In the genomic region with DNA sequence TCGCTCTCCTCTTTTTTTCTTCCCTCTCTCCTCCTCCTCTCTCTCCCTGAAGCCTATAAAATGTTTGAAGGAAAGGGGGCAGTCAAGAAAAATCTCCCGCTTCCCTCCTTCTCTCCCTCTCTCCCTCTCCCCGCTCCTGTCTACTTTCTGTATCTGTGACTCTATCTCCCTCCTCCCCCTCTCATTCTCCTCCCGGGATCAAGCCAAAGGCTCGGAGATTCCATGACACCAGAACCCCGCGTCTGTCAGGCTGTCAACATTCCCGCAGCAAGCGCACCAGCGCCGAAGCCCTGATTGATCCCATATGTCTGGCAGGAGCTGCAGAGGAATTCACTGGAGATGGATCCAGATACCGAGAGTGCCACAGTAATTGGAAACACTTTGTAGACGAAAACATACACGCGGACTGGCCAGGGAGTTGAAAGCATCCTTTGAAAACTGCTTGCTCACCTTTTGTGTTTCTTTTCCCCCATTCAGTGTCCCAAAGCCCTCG, we compare ENCODE assay signal across 1 cellular context.
TF ChIP-seq lines count a peak whose summit lies in the region.

No MANE protein-coding gene starts in this region.

TF ChIP-seq in WTC11, 78 proteins besides CTCF, POLR2A, EP300 and RAD21 (continued from another document):
- TF ChIP-seq, protein P1, sequence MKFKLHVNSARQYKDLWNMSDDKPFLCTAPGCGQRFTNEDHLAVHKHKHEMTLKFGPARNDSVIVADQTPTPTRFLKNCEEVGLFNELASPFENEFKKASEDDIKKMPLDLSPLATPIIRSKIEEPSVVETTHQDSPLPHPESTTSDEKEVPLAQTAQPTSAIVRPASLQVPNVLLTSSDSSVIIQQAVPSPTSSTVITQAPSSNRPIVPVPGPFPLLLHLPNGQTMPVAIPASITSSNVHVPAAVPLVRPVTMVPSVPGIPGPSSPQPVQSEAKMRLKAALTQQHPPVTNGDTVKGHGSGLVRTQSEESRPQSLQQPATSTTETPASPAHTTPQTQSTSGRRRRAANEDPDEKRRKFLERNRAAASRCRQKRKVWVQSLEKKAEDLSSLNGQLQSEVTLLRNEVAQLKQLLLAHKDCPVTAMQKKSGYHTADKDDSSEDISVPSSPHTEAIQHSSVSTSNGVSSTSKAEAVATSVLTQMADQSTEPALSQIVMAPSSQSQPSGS (CRISPR knock-in tag; IDR thresholded peaks at IDR 0.05; ENCODE audit: borderline replicate concordance, low read depth): no peak
- TF ChIP-seq, protein P2, sequence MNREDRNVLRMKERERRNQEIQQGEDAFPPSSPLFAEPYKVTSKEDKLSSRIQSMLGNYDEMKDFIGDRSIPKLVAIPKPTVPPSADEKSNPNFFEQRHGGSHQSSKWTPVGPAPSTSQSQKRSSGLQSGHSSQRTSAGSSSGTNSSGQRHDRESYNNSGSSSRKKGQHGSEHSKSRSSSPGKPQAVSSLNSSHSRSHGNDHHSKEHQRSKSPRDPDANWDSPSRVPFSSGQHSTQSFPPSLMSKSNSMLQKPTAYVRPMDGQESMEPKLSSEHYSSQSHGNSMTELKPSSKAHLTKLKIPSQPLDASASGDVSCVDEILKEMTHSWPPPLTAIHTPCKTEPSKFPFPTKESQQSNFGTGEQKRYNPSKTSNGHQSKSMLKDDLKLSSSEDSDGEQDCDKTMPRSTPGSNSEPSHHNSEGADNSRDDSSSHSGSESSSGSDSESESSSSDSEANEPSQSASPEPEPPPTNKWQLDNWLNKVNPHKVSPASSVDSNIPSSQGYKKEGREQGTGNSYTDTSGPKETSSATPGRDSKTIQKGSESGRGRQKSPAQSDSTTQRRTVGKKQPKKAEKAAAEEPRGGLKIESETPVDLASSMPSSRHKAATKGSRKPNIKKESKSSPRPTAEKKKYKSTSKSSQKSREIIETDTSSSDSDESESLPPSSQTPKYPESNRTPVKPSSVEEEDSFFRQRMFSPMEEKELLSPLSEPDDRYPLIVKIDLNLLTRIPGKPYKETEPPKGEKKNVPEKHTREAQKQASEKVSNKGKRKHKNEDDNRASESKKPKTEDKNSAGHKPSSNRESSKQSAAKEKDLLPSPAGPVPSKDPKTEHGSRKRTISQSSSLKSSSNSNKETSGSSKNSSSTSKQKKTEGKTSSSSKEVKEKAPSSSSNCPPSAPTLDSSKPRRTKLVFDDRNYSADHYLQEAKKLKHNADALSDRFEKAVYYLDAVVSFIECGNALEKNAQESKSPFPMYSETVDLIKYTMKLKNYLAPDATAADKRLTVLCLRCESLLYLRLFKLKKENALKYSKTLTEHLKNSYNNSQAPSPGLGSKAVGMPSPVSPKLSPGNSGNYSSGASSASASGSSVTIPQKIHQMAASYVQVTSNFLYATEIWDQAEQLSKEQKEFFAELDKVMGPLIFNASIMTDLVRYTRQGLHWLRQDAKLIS (CRISPR knock-in tag; IDR thresholded peaks at IDR 0.05; ENCODE audit: borderline replicate concordance): no peak
- no peak for TF ChIP-seq ZNF671 (CRISPR knock-in tag; IDR thresholded peaks at IDR 0.05)
- no peak for TF ChIP-seq ELF4 (CRISPR knock-in tag; IDR thresholded peaks at IDR 0.05; ENCODE audit: low read depth)
- no peak for TF ChIP-seq ZNF219 (CRISPR knock-in tag; IDR thresholded peaks at IDR 0.05; ENCODE audit: borderline replicate concordance)
- no peak for TF ChIP-seq ESRRA (CRISPR knock-in tag; IDR thresholded peaks at IDR 0.05; ENCODE audit: borderline replicate concordance)
- no peak for TF ChIP-seq EMX1 (CRISPR knock-in tag; IDR thresholded peaks at IDR 0.05)
- TF ChIP-seq, protein P3, sequence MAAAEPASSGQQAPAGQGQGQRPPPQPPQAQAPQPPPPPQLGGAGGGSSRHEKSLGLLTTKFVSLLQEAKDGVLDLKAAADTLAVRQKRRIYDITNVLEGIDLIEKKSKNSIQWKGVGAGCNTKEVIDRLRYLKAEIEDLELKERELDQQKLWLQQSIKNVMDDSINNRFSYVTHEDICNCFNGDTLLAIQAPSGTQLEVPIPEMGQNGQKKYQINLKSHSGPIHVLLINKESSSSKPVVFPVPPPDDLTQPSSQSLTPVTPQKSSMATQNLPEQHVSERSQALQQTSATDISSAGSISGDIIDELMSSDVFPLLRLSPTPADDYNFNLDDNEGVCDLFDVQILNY (CRISPR knock-in tag; IDR thresholded peaks at IDR 0.05): no peak
- no peak for TF ChIP-seq NFYB (CRISPR knock-in tag; conservative IDR thresholded peaks at IDR 0.05; ENCODE audit: low read depth)
- TF ChIP-seq ZNF263 (CRISPR knock-in tag; IDR thresholded peaks at IDR 0.05; ENCODE audit: low read depth): no peak
- TF ChIP-seq, protein P4, sequence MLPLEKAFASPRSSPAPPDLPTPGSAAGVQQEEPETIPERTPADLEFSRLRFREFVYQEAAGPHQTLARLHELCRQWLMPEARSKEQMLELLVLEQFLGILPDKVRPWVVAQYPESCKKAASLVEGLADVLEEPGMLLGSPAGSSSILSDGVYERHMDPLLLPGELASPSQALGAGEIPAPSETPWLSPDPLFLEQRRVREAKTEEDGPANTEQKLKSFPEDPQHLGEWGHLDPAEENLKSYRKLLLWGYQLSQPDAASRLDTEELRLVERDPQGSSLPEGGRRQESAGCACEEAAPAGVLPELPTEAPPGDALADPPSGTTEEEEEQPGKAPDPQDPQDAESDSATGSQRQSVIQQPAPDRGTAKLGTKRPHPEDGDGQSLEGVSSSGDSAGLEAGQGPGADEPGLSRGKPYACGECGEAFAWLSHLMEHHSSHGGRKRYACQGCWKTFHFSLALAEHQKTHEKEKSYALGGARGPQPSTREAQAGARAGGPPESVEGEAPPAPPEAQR (CRISPR knock-in tag; IDR thresholded peaks at IDR 0.05): no peak
- TF ChIP-seq, protein P5, sequence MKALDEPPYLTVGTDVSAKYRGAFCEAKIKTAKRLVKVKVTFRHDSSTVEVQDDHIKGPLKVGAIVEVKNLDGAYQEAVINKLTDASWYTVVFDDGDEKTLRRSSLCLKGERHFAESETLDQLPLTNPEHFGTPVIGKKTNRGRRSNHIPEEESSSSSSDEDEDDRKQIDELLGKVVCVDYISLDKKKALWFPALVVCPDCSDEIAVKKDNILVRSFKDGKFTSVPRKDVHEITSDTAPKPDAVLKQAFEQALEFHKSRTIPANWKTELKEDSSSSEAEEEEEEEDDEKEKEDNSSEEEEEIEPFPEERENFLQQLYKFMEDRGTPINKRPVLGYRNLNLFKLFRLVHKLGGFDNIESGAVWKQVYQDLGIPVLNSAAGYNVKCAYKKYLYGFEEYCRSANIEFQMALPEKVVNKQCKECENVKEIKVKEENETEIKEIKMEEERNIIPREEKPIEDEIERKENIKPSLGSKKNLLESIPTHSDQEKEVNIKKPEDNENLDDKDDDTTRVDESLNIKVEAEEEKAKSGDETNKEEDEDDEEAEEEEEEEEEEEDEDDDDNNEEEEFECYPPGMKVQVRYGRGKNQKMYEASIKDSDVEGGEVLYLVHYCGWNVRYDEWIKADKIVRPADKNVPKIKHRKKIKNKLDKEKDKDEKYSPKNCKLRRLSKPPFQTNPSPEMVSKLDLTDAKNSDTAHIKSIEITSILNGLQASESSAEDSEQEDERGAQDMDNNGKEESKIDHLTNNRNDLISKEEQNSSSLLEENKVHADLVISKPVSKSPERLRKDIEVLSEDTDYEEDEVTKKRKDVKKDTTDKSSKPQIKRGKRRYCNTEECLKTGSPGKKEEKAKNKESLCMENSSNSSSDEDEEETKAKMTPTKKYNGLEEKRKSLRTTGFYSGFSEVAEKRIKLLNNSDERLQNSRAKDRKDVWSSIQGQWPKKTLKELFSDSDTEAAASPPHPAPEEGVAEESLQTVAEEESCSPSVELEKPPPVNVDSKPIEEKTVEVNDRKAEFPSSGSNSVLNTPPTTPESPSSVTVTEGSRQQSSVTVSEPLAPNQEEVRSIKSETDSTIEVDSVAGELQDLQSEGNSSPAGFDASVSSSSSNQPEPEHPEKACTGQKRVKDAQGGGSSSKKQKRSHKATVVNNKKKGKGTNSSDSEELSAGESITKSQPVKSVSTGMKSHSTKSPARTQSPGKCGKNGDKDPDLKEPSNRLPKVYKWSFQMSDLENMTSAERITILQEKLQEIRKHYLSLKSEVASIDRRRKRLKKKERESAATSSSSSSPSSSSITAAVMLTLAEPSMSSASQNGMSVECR (CRISPR knock-in tag; IDR thresholded peaks at IDR 0.05; ENCODE audit: borderline replicate concordance): no peak
TF ChIP-seq in WTC11: peak in this region for 0.
